Comparison of ENCODE assay signal across 8 cellular contexts in genomic region chr1:11478571-11479374, GRCh38. TPM values are rescaled to one million over a fixed set of nuclear protein-coding genes. Genes with fewer than 3 reads are reported as not detected.
DNase-seq lines count a peak whose midpoint lies in the region; ATAC-seq and TF ChIP-seq lines count a peak whose summit lies in the region.

A gene with protein sequence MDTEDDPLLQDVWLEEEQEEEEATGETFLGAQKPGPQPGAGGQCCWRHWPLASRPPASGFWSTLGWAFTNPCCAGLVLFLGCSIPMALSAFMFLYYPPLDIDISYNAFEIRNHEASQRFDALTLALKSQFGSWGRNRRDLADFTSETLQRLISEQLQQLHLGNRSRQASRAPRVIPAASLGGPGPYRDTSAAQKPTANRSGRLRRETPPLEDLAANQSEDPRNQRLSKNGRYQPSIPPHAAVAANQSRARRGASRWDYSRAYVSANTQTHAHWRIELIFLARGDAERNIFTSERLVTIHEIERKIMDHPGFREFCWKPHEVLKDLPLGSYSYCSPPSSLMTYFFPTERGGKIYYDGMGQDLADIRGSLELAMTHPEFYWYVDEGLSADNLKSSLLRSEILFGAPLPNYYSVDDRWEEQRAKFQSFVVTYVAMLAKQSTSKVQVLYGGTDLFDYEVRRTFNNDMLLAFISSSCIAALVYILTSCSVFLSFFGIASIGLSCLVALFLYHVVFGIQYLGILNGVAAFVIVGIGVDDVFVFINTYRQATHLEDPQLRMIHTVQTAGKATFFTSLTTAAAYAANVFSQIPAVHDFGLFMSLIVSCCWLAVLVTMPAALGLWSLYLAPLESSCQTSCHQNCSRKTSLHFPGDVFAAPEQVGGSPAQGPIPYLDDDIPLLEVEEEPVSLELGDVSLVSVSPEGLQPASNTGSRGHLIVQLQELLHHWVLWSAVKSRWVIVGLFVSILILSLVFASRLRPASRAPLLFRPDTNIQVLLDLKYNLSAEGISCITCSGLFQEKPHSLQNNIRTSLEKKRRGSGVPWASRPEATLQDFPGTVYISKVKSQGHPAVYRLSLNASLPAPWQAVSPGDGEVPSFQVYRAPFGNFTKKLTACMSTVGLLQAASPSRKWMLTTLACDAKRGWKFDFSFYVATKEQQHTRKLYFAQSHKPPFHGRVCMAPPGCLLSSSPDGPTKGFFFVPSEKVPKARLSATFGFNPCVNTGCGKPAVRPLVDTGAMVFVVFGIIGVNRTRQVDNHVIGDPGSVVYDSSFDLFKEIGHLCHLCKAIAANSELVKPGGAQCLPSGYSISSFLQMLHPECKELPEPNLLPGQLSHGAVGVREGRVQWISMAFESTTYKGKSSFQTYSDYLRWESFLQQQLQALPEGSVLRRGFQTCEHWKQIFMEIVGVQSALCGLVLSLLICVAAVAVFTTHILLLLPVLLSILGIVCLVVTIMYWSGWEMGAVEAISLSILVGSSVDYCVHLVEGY (N-terminal part only) (plus strand): TSS chr1:11479155. CDS start chr1:11500993, 21,838 bp downstream.

- H3K4me2 ChIP-seq in smooth muscle cell = peak within 1 kb of the TSS; percentile 95

- H3K9ac ChIP-seq in iPS-15b (ENCODE audit: low read depth, low read length) = peak within 1 kb of the TSS; percentile 90
- H3K9ac ChIP-seq in smooth muscle cell (ENCODE audit: low read depth) = peak within 1 kb of the TSS; percentile 73

- in situ Hi-C loops in astrocyte of the spinal cord (cut with HindIII; ENCODE audit: low sequenced_read_pairs) = no loop called here

- WGBS in smooth muscle cell (ENCODE audit: low lambda C conversion rate) = 2% methylated on average over 61 of the region's 96 CpGs

- peaks cover 4% of the 10 kb centered on the region for H3K4me1 ChIP-seq in iPS-15b (ENCODE audit: control insufficient read depth, insufficient read depth, low read length)
- peaks cover 9% of the 10 kb centered on the region for H3K4me1 ChIP-seq in smooth muscle cell (ENCODE audit: low read depth)

- no peaks in the 10 kb centered on the region for H3K36me3 ChIP-seq in iPS-15b (ENCODE audit: control insufficient read depth, insufficient read depth, low read length)
- H3K36me3 ChIP-seq in smooth muscle cell (ENCODE audit: low read depth) = no peaks in the 10 kb centered on the region

- no peaks in the 10 kb centered on the region for H3F3A ChIP-seq in smooth muscle cell (ENCODE audit: low read depth)

- peaks cover 43% of the 10 kb centered on the region for H3K27me3 ChIP-seq in iPS-15b (ENCODE audit: control insufficient read depth, insufficient read depth, low read length)
- H3K27me3 ChIP-seq in smooth muscle cell (ENCODE audit: low read depth) = peaks cover 54% of the 10 kb centered on the region

- peak within 1 kb of the TSS; percentile 90 for H2AFZ ChIP-seq in smooth muscle cell (ENCODE audit: low read depth)

- TF ChIP-seq CTCF in astrocyte of the spinal cord (IDR thresholded peaks at IDR 0.05; ENCODE audit: low read depth, low read length) (peak; percentile 56), smooth muscle cell (IDR thresholded peaks at IDR 0.05; ENCODE audit: borderline replicate concordance, insufficient read depth, poor library complexity, severe bottlenecking) (peak; percentile 56)

- H3K4me3 ChIP-seq in astrocyte of the spinal cord (ENCODE audit: low read depth, low read length) = peak within 1 kb of the TSS; percentile 35
- peak within 1 kb of the TSS; percentile 84 for H3K4me3 ChIP-seq in iPS-15b (ENCODE audit: low read depth, low read length)
- peak within 1 kb of the TSS; percentile 69 for H3K4me3 ChIP-seq in smooth muscle cell

- H3K27ac ChIP-seq in smooth muscle cell (ENCODE audit: low read depth) = no peak within 1 kb of the TSS

- H3K79me2 ChIP-seq in smooth muscle cell (ENCODE audit: low read depth) = no peaks in the 10 kb centered on the region

- DNase-seq in GF-D8 (lab: John Stamatoyannopoulos, UW) (peak; percentile 26), NCI-H1417 treated with DMSO at 0.1 percent for 48 hours (lab: John Stamatoyannopoulos, UW) (peak; percentile 67), T-helper 9 cell (peak; percentile 49), astrocyte of the spinal cord (ENCODE audit: low read depth, low spot score) (peak; percentile 42), smooth muscle cell (lab: John Stamatoyannopoulos, UW; ENCODE audit: unreplicated experiment) (no peak), NCI-H1048 (lab: John Stamatoyannopoulos, UW) (no peak)

- no peaks in the 10 kb centered on the region for H4K20me1 ChIP-seq in smooth muscle cell (ENCODE audit: low read depth)

- peak; percentile 63 for ATAC-seq in HG02571 (IDR thresholded peaks at IDR 0.05; ENCODE audit: unreplicated experiment)

- H3K9me3 ChIP-seq in iPS-15b (ENCODE audit: control insufficient read depth, insufficient read depth, low read length) (no peaks in the 10 kb centered on the region), smooth muscle cell (replicated peaks; ENCODE audit: low read depth) (no peaks in the 10 kb centered on the region)

RNA-seq across cellular contexts. Expression of the gene that starts here (rescaled TPM):
- 1.0 TPM in 1 of 2 replicates, not detected in the other for total RNA-seq in smooth muscle cell
- 0.17 and 0.27 TPM in 2 replicates for polyA plus RNA-seq in smooth muscle cell

Comparison
In these comparisons a context has a peak if more than half of its experiments do, and no peak if none do; other contexts are left out.
1. DNase-seq: peak in GF-D8 (single experiment), NCI-H1417 treated with DMSO at 0.1 percent for 48 hours (single experiment), T-helper 9 cell (single experiment) and astrocyte of the spinal cord (single experiment); none in smooth muscle cell (single experiment) and NCI-H1048 (single experiment).
2. Peak in every context shown above with its lines, with median percentiles within 50 percentile points of each other: H3K4me3 ChIP-seq.